Comparison of ENCODE assay signal across 21 cellular contexts in the genomic region with DNA sequence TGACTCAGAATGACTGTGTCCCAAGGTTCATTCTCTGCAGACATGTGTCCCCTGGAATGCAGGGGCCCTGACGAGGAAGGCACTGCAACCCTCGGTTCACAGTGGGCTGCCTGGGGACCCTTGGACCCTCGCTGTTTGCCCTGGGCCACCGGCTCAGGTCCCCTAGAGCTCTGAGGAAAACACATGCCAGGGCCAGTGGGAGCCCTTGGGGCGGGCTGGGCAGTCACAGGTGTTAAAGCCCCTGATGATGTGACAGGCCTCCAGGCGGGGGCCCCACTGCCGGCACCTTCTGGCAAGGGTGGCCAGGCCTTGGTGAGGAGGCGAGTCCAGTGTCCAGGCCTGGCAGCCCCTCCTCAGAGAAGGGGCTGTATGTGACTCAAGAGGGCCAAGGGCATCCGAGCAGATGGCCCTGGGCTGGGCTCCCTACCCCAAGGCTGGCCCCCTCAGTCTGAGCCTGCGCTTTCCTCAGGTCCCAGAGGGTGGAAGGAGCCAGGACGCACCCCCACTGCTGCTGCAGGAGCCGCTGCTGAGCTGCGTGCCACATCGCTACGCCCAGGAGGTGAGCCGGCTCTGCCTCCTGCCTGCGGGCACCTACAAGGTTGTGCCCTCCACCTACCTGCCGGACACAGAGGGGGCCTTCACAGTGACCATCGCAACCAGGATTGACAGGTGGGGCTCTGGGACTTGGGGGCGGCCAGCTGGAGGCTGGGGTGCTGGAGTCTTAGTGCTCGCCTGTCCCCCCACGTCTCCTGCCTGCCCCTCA. TPM values are rescaled to one million over a fixed set of nuclear protein-coding genes. Genes with fewer than 3 reads are reported as not detected.
DNase-seq lines count a peak whose midpoint lies in the region; ATAC-seq, FAIRE-seq and TF ChIP-seq lines count a peak whose summit lies in the region.
"Had no signal": no experiment of that assay in that cellular context is flagged by ENCODE, and none has a peak within 500 bp of the region (broad histone marks: within the 10 kb centered on the region; RNA-seq: fewer than 3 reads in every experiment).

No MANE protein-coding gene starts in this region.

- H3K27ac ChIP-seq in BLaER1 treated with 17β-estradiol and CSF1 and Interleukin-3, amounts not matched to agents 10 nM and 100 nM = peak overlapping the region in 6 of 11 experiments; percentile 32 to 58 (median 50); a peak in 9 of 22 replicates
- H3K27ac ChIP-seq in RWPE2 (ENCODE audit: poor library complexity, severe bottlenecking) (no peak overlapping the region), kidney (ENCODE audit: low read depth in 2 of 2, low read length in 2 of 2) (no peak overlapping the region)
- H3K27ac ChIP-seq: gastrocnemius medialis had no signal

- DNase-seq in RWPE2 (ENCODE audit: low spot score) (peak; percentile 44), kidney (peak; percentile 59), sciatic nerve (ENCODE audit: low spot score) (peak; percentile 45), kidney glomerular epithelial cell (lab: John Stamatoyannopoulos, UW) (no peak), NCI-H774 (lab: John Stamatoyannopoulos, UW) (no peak)
- DNase-seq: activated CD4-positive, alpha-beta memory T cell treated with anti-CD3 and anti-CD28 coated beads for 36 hours; activated CD4-positive, CD25-positive, alpha-beta regulatory T cell; activated naive CD4-positive, alpha-beta T cell treated with anti-CD3 and anti-CD28 coated beads for 36 hours; anterior cingulate cortex; GDM1; KG1; NCI-H1417 treated with DMSO at 0.1 percent for 48 hours; SHP77 treated with DMSO at 0.1 percent for 48 hours; stimulated activated CD4-positive, alpha-beta T cell treated with anti-CD3 and anti-CD28 coated beads, Interleukin-4, amount 100 ng/mL, for 24 hours; stimulated activated naive CD4-positive, alpha-beta T cell treated with Interleukin-2 at 50 U/mL for 16 hours had no signal

- no peaks in the 10 kb centered on the region for H3K9me3 ChIP-seq in BLaER1 treated with 17β-estradiol and CSF1 and Interleukin-3, amounts not matched to agents 10 nM and 100 nM (replicated peaks in 1 of 11)
- H3K9me3 ChIP-seq in RWPE2 (ENCODE audit: severe bottlenecking) (no peaks in the 10 kb centered on the region), kidney (ENCODE audit: control insufficient read depth in 1 of 2, low read length in 2 of 2) (no peaks in the 10 kb centered on the region)
- H3K9me3 ChIP-seq: gastrocnemius medialis had no signal

- H4K20me1 ChIP-seq in BLaER1 treated with 17β-estradiol and CSF1 and Interleukin-3, amounts not matched to agents 10 nM and 100 nM = peaks cover 41 to 90% (median 64%) of the 10 kb centered on the region in 11 experiments; a peak in 21 of 22 replicates

- H3K36me3 ChIP-seq in BLaER1 treated with 17β-estradiol and CSF1 and Interleukin-3, amounts not matched to agents 10 nM and 100 nM = peaks cover 48 to 100% (median 94%) of the 10 kb centered on the region in 11 experiments
- H3K36me3 ChIP-seq in RWPE2 (ENCODE audit: low read depth) = peaks cover 10% of the 10 kb centered on the region; the same call in 1 of the 2 replicates
- H3K36me3 ChIP-seq in kidney (ENCODE audit: control insufficient read depth in 1 of 2, insufficient read depth in 2 of 2, low read length in 2 of 2) = peaks cover 4 to 5% of the 10 kb centered on the region in 2 donors

- FAIRE-seq in kidney (lab: Jason Lieb, UNC) = no peak
- FAIRE-seq: endometrium, H1, HTR-8/SVneo had no signal

- TF ChIP-seq CTCF in RWPE2 (IDR thresholded peaks at IDR 0.05; ENCODE audit: poor library complexity, severe bottlenecking) (no peak), kidney (IDR thresholded peaks at IDR 0.05; ENCODE audit: borderline replicate concordance, extremely low read depth, insufficient read depth) (no peak)

- H3K4me1 ChIP-seq in BLaER1 treated with 17β-estradiol and CSF1 and Interleukin-3, amounts not matched to agents 10 nM and 100 nM = peaks cover 0 to 26% (median 23%) of the 10 kb centered on the region in 10 experiments; a peak in 17 of 20 replicates
- H3K4me1 ChIP-seq in RWPE2 (ENCODE audit: insufficient read depth, poor library complexity, severe bottlenecking) (no peaks in the 10 kb centered on the region), kidney (ENCODE audit: control insufficient read depth in 1 of 2, insufficient read depth in 1 of 2, low read depth in 1 of 2, low read length in 2 of 2) (no peaks in the 10 kb centered on the region)

- no peak overlapping the region for H3K4me3 ChIP-seq in BLaER1 treated with 17β-estradiol and CSF1 and Interleukin-3, amounts not matched to agents 10 nM and 100 nM
- no peak overlapping the region for H3K4me3 ChIP-seq in RWPE2 (ENCODE audit: severe bottlenecking)
- H3K4me3 ChIP-seq in kidney (ENCODE audit: low read length in 2 of 2) = no peak overlapping the region
- H3K4me3 ChIP-seq: gastrocnemius medialis had no signal

- H3K27me3 ChIP-seq in BLaER1 treated with 17β-estradiol and CSF1 and Interleukin-3, amounts not matched to agents 10 nM and 100 nM = no peaks in the 10 kb centered on the region
- H3K27me3 ChIP-seq in RWPE2 (ENCODE audit: insufficient read depth, poor library complexity, severe bottlenecking) = no peaks in the 10 kb centered on the region
- H3K27me3 ChIP-seq: gastrocnemius medialis had no signal

- ATAC-seq in RWPE2 (ENCODE audit: low read depth) (no peak), sciatic nerve (no peak), HG02798 (IDR thresholded peaks at IDR 0.05; ENCODE audit: poor library complexity, unreplicated experiment) (no peak)
- ATAC-seq: gastrocnemius medialis had no signal

- peak overlapping the region in 2 of 11 experiments; percentile 53 to 54; a peak in 1 of 22 replicates for H3K4me2 ChIP-seq in BLaER1 treated with 17β-estradiol and CSF1 and Interleukin-3, amounts not matched to agents 10 nM and 100 nM

- intact Hi-C loops in kidney (cut with DNase I) = no loop called here
- intact Hi-C loops in sciatic nerve (cut with DNase I) = no loop called here

- H3K9ac ChIP-seq in BLaER1 treated with 17β-estradiol and CSF1 and Interleukin-3, amounts not matched to agents 10 nM and 100 nM = peak overlapping the region in 6 of 11 experiments; percentile 11 to 50 (median 28); a peak in 6 of 22 replicates
- H3K9ac ChIP-seq in kidney (ENCODE audit: low read length in 2 of 2) = no peak overlapping the region

RNA-seq across cellular contexts. Expression of gene CAPN10, which starts 11.1 kb away (rescaled TPM):
- 50.9 TPM for total RNA-seq in kidney
- 26.3 TPM for polyA plus RNA-seq in kidney (ENCODE audit: insufficient read depth, low read depth, low replicate concordance)
- total RNA-seq in sciatic nerve = 37.2 TPM

RNA-seq across cellular contexts. Expression of gene GPR35, which starts 27.7 kb away (rescaled TPM):
- total RNA-seq in kidney (6.7 TPM), sciatic nerve (3.2 TPM)
- 1.7 TPM for polyA plus RNA-seq in kidney (ENCODE audit: insufficient read depth, low read depth, low replicate concordance)
- total RNA-seq: H1 had no signal

RNA-seq across cellular contexts. Expression of gene RNPEPL1, which starts 29.3 kb away (rescaled TPM):
- total RNA-seq in kidney = 77.4 TPM
- 65.4 TPM for polyA plus RNA-seq in kidney (ENCODE audit: insufficient read depth, low read depth, low replicate concordance)
- total RNA-seq in sciatic nerve = 38.8 TPM

RNA-seq across cellular contexts. Expression of gene DUSP28, which starts 37.4 kb away (rescaled TPM):
- total RNA-seq in kidney = 7.0 TPM
- 5.9 TPM for polyA plus RNA-seq in kidney (ENCODE audit: insufficient read depth, low read depth, low replicate concordance)
- 4.5 TPM for total RNA-seq in sciatic nerve

RNA-seq across cellular contexts. Expression of gene ANKMY1, which starts 39.8 kb away (rescaled TPM):
- 22.1 TPM for total RNA-seq in kidney
- polyA plus RNA-seq in kidney (ENCODE audit: insufficient read depth, low read depth, low replicate concordance) = 3.0 TPM
- 30.7 TPM for total RNA-seq in sciatic nerve

Comparison
In these comparisons a context has a peak if more than half of its experiments do, and no peak if none do; other contexts are left out.
1. H3K27ac ChIP-seq: peak in BLaER1 treated with 17β-estradiol and CSF1 and Interleukin-3, amounts not matched to agents 10 nM and 100 nM (6 of 11); none in RWPE2 (single experiment) and kidney (0 of 2).
2. H3K9ac ChIP-seq: peak in BLaER1 treated with 17β-estradiol and CSF1 and Interleukin-3, amounts not matched to agents 10 nM and 100 nM (6 of 11); none in kidney (0 of 2).
3. DNase-seq: peak in RWPE2 (single experiment), kidney (single experiment) and sciatic nerve (single experiment); none in kidney glomerular epithelial cell (single experiment) and NCI-H774 (single experiment).